ENCODE assay signal across 13 cellular contexts in genomic region chr19:37362733-37363132, GRCh38. TPM values are rescaled to one million over a fixed set of nuclear protein-coding genes. Genes with fewer than 3 reads are reported as not detected.
DNase-seq lines count a peak whose midpoint lies in the region; FAIRE-seq and TF ChIP-seq lines count a peak whose summit lies in the region.
"Had no signal": no experiment of that assay in that cellular context is flagged by ENCODE, and none has a peak within 500 bp of the region (broad histone marks: within the 10 kb centered on the region; RNA-seq: fewer than 3 reads in every experiment).

No MANE protein-coding gene starts in this region.

- no peak overlapping the region for H3K4me3 Mint-ChIP-seq in HFFc6
- H3K4me3 Mint-ChIP-seq in neural crest cell: no peak overlapping the region
- H3K4me3 Mint-ChIP-seq: central memory CD8-positive, alpha-beta T cell had no signal

- peak; percentile 9 for DNase-seq in NCI-H345 (lab: John Stamatoyannopoulos, UW)
- DNase-seq in NCI-H345 treated with DMSO at 0.1 percent for 48 hours (lab: John Stamatoyannopoulos, UW; ENCODE audit: unreplicated experiment): no peak
- DNase-seq in HFFc6: no peak
- DNase-seq in bronchial epithelial cell (ENCODE audit: low read depth): peak; percentile 4
- no peak for DNase-seq in neural crest cell (ENCODE audit: low read depth, low spot score)
- no peak for DNase-seq in LoVo (ENCODE audit: low spot score)
- DNase-seq in middle frontal gyrus (ENCODE audit: extremely low spot score, low spot score): no peak
- no peak for DNase-seq in activated CD4-positive, CD25-positive, alpha-beta regulatory T cell treated with anti-CD3 and anti-CD28 coated beads, Interleukin-2, amount 50 U/mL, for 72 hours
- DNase-seq: Kasumi-1, upper lobe of left lung had no signal

- FAIRE-seq in bronchial epithelial cell (lab: Jason Lieb, UNC): peak; percentile 72
- FAIRE-seq: frontal cortex, G401.6 had no signal

- H3K27me3 ChIP-seq in bronchial epithelial cell (ENCODE audit: control insufficient read depth, insufficient read depth, low read length): no peaks in the 10 kb centered on the region
- H3K27me3 ChIP-seq: upper lobe of left lung had no signal

- H3K27me3 Mint-ChIP-seq in HFFc6 (ENCODE audit: insufficient read depth) (peaks cover 4% of the 10 kb centered on the region), neural crest cell (ENCODE audit: low read depth) (no peaks in the 10 kb centered on the region)
- H3K27me3 Mint-ChIP-seq: central memory CD8-positive, alpha-beta T cell had no signal

- H3K36me3 ChIP-seq in bronchial epithelial cell (ENCODE audit: control insufficient read depth, insufficient read depth, low read length): peaks cover 11% of the 10 kb centered on the region

- peaks cover 58% of the 10 kb centered on the region for H3K9me3 Mint-ChIP-seq in HFFc6
- H3K9me3 Mint-ChIP-seq in neural crest cell: peaks cover 16% of the 10 kb centered on the region

- H3K27ac Mint-ChIP-seq in HFFc6: no peak overlapping the region
- no peak overlapping the region for H3K27ac Mint-ChIP-seq in neural crest cell (ENCODE audit: unreplicated experiment)

- H3K4me3 ChIP-seq in bronchial epithelial cell (ENCODE audit: low read depth, low read length): no peak overlapping the region
- H3K4me3 ChIP-seq: upper lobe of left lung had no signal

- peak; percentile 51; the same call in 1 of the 2 replicates for TF ChIP-seq CTCF in HFFc6 (IDR thresholded peaks at IDR 0.05)
- no peak for TF ChIP-seq CTCF in bronchial epithelial cell (IDR thresholded peaks at IDR 0.05; ENCODE audit: insufficient read depth, low read length, severe bottlenecking)
- TF ChIP-seq CTCF in neural crest cell (conservative IDR thresholded peaks at IDR 0.05): peak; percentile 15

- peaks cover 77% of the 10 kb centered on the region for H3K36me3 Mint-ChIP-seq in HFFc6 (ENCODE audit: low read depth)
- peaks cover 60% of the 10 kb centered on the region for H3K36me3 Mint-ChIP-seq in neural crest cell (ENCODE audit: low read depth)

- H3K4me1 Mint-ChIP-seq in HFFc6 (ENCODE audit: low read depth) (peaks cover 6% of the 10 kb centered on the region; the same call in 1 of the 2 replicates), neural crest cell (no peaks in the 10 kb centered on the region)
- H3K4me1 Mint-ChIP-seq: central memory CD8-positive, alpha-beta T cell had no signal

RNA-seq across cellular contexts. Expression of gene ZNF527, which starts 8.2 kb away (rescaled TPM):
- total RNA-seq in HFFc6 (2021; fragmentation: NEBNext Ultra II Directional; extraction: Animal tissue kit (Norgen Biotek cat#: 25700)): 1 to 10 TPM; 2.6 to 3.7 (median 3.0) TPM
- total RNA-seq in bronchial epithelial cell (3.7 and 3.8 TPM in 2 replicates), neural crest cell (8.2 and 8.4 TPM in 2 replicates)

Comparison
In these comparisons a context has a peak if more than half of its experiments do, and no peak if none do; other contexts are left out.
1. DNase-seq: peak in NCI-H345 (single experiment) and bronchial epithelial cell (single experiment); none in NCI-H345 treated with DMSO at 0.1 percent for 48 hours (single experiment), HFFc6 (single experiment), neural crest cell (single experiment), LoVo (single experiment), middle frontal gyrus (single experiment) and activated CD4-positive, CD25-positive, alpha-beta regulatory T cell treated with anti-CD3 and anti-CD28 coated beads, Interleukin-2, amount 50 U/mL, for 72 hours (single experiment).